1 cellular context compared by ENCODE assay signal in the genomic region with DNA sequence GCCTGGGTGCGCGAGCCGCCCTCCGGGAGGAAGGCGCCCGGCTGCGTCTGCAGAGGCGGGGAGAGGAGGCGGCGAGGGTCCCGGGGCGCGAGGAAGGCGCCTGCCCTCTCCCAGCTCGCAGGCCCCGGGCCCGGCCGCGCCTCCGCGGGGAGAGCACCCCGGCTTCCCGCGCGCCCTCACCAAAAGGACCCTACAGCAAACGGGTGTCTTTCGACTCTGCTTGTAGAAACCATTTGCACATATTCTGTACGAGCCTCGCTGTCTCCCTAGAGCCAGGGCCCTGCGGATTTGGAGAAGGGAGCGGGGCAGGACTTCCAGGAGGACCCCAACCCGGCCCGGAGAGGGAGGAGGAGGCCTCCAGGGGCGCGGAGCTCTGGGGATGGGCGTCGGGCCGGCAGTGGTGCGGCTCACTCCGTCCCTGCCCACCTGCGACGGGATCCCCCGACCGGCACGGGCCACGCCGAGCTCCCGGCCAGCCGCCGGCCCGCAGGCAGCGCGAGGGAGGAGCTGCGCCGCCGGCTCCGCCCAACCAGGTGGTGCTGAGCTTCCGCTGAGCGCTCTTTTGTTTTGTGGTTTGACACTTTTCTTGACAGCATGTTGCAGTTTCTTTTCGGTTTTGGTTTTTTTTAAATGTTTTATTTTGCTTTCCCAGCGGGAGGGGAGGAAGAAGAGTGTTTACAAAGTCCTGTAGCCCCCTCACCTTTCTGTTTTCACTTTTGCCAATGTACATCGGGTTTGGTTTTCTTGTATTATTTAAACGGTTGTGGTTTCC.
TF ChIP-seq lines count a peak whose summit lies in the region.

No MANE protein-coding gene starts in this region.

TF ChIP-seq in liver, 16 proteins besides CTCF, POLR2A, EP300 and RAD21 (continued from another document):
- no peak for TF ChIP-seq EGR1 (IDR thresholded peaks at IDR 0.05; ENCODE audit: low read depth in 2 of 2)
- TF ChIP-seq YY1 (IDR thresholded peaks at IDR 0.05), result no peak
